ENCODE assay signal across 8 cellular contexts in genomic region chrX:14872851-14873675, GRCh38. TPM values are rescaled to one million over a fixed set of nuclear protein-coding genes. Genes with fewer than 3 reads are reported as not detected.
DNase-seq lines count a peak whose midpoint lies in the region; ATAC-seq, FAIRE-seq and TF ChIP-seq lines count a peak whose summit lies in the region.

TSS of gene FANCB (minus strand) at chrX:14873069. CDS start at chrX:14865510, 7,559 bp downstream.
TSS of gene MOSPD2 (plus strand) at chrX:14873421. CDS start at chrX:14873529, 108 bp downstream.

- no TSS peak for BruUV-seq in GM12878 (replicated peaks; lab: Mats Ljungman, UMichigan)

- H3K9me3 ChIP-seq in GM12878 (replicated peaks; ENCODE audit: control insufficient read depth, insufficient read depth, low read length) = no peaks in the 10 kb centered on the region

- no peak for TF ChIP-seq CTCF in 22Rv1 (IDR thresholded peaks at IDR 0.05)
- no peak for TF ChIP-seq CTCF in GM12878 (IDR thresholded peaks at IDR 0.05 in 2 of 3, conservative IDR thresholded peaks at IDR 0.05 in 1 of 3; ENCODE audit: control insufficient read depth in 2 of 3, extremely low read depth in 1 of 3, insufficient read depth in 1 of 3, low read depth in 3 of 3, low read length in 3 of 3)

- WGBS in GM12878 (ENCODE audit: insufficient coverage, insufficient replicate concordance, low lambda C conversion rate, missing lambda C conversion rate) = 24% methylated on average over 65 of the region's 78 CpGs

- peak; percentile 87 for FAIRE-seq in GM12878 (lab: Jason Lieb, UNC)

- peak; percentile 94 for ATAC-seq in GM18519 (IDR thresholded peaks at IDR 0.05; ENCODE audit: low FRiP score, unreplicated experiment)
- ATAC-seq in HG03045 (IDR thresholded peaks at IDR 0.05; ENCODE audit: unreplicated experiment) = peak; percentile 98
- ATAC-seq in GM12878 = peak; percentile 97

- intact Hi-C loops in GM12878 (cut with micrococcal nuclease; ENCODE audit: unreplicated experiment) = loop anchor here (5.0 to 10.0 kb wide), 2 partner anchors 272 to 1141 kb away; partner anchors contain the start of genes OFD1 and TRAPPC2

- POLR2A ChIA-PET in GM12878 (lab: Charles Lee) = interaction anchor here (1.0 to 1.1 kb wide), 3 partner anchors 13 to 61 kb away, joined by 3 read pairs; no protein-coding TSS in a partner anchor

- peaks cover 18% of the 10 kb centered on the region for H3K79me2 ChIP-seq in GM12878 (ENCODE audit: control insufficient read depth, insufficient read depth, low read length)

- in situ Hi-C loops in GM12878 (cut with MboI) = no loop called here

- DNase-seq in NCI-H2081 treated with DMSO at 0.1 percent for 48 hours (lab: John Stamatoyannopoulos, UW) (peak; percentile 66), T1000 (lab: John Stamatoyannopoulos, UW) (peak; percentile 88), GM12878 (ENCODE audit: low read depth, low spot score) (peak; percentile 73), hippocampal formation (lab: John Stamatoyannopoulos, UW) (peak; percentile 90 to 91), retina (peak; percentile 85)

- H3K27ac ChIP-seq in 22Rv1 (peak within 1 kb of the TSS; percentile 52), GM12878 (ENCODE audit: control insufficient read depth, insufficient read depth) (peak within 1 kb of the TSS; percentile 69)

- no peak for TF ChIP-seq EP300 in GM12878 (IDR thresholded peaks at IDR 0.05; ENCODE audit: borderline replicate concordance in 1 of 2, control insufficient read depth in 1 of 2, low read depth in 2 of 2, low read length in 2 of 2)

- no peaks in the 10 kb centered on the region for H3K27me3 ChIP-seq in GM12878 (replicated peaks in 1 of 2; ENCODE audit: control insufficient read depth in 2 of 2, insufficient read depth in 2 of 2, low read length in 1 of 2)

- peak within 1 kb of the TSS; percentile 77 for H3K9ac ChIP-seq in GM12878 (ENCODE audit: control insufficient read depth, insufficient read depth, low read length)

- no peaks in the 10 kb centered on the region for H3K36me3 ChIP-seq in GM12878 (ENCODE audit: control insufficient read depth in 2 of 2, insufficient read depth in 2 of 2, low read length in 1 of 2)

- H3K4me1 ChIP-seq in GM12878 (ENCODE audit: control insufficient read depth, insufficient read depth, low read length) = no peaks in the 10 kb centered on the region

- peak; percentile 74 for TF ChIP-seq POLR2A in GM12878 (IDR thresholded peaks at IDR 0.05; ENCODE audit: low read depth, low read length)

- peak within 1 kb of the TSS; percentile 73 for H3K4me3 ChIP-seq in GM12878

- peak within 1 kb of the TSS; percentile 79 for H3K4me2 ChIP-seq in GM12878 (ENCODE audit: control insufficient read depth, insufficient read depth)

- TF ChIP-seq RAD21 in GM12878 (IDR thresholded peaks at IDR 0.05; ENCODE audit: insufficient read depth, low read depth, low read length) = no peak

- RAD21 ChIA-PET in GM12878 (lab: Charles Lee; ENCODE audit: unreplicated experiment) = interaction anchor here (0.9 to 1.1 kb wide), 2 partner anchors 10 to 12 kb away, joined by 3 to 7 read pairs; no protein-coding TSS in a partner anchor

- CTCF ChIA-PET in GM12878 (lab: Yijun Ruan, JAX) = no interaction called here

- peak within 1 kb of the TSS; percentile 86 for H2AFZ ChIP-seq in GM12878 (ENCODE audit: control insufficient read depth, low read depth, low read length)

- SMC1A ChIA-PET in GM12878 (lab: Charles Lee; ENCODE audit: uncharacterized antibody, unreplicated experiment) = interaction anchor here (1.0 kb wide), 1 partner anchor 368 kb away, joined by 3 read pairs; no protein-coding TSS in a partner anchor

- no peaks in the 10 kb centered on the region for H4K20me1 ChIP-seq in GM12878 (ENCODE audit: control insufficient read depth, insufficient read depth)

TF ChIP-seq in GM12878, 131 proteins besides CTCF, POLR2A, EP300 and RAD21 (continues in another document):
- TF ChIP-seq NBN (IDR thresholded peaks at IDR 0.05) = no peak
- peak; percentile 22; the same call in 1 of the 2 replicates for TF ChIP-seq TAF1 (IDR thresholded peaks at IDR 0.05; ENCODE audit: borderline replicate concordance, low read depth, low read length)
- peak; percentile 31 for TF ChIP-seq SP1 (IDR thresholded peaks at IDR 0.05; ENCODE audit: low read depth, low read length)
- 0 out of 2 replicates have a peak, but pooled peaks have one; percentile 17 for TF ChIP-seq HCFC1 (IDR thresholded peaks at IDR 0.05; ENCODE audit: low read length)
- TF ChIP-seq LARP7 (IDR thresholded peaks at IDR 0.05) = no peak
- TF ChIP-seq NR2F1 (conservative IDR thresholded peaks at IDR 0.05) = no peak
- TF ChIP-seq RUNX3 (IDR thresholded peaks at IDR 0.05; ENCODE audit: low read length) = peak; percentile 20; the same call in 1 of the 2 replicates
- no peak for TF ChIP-seq POU2F2 (IDR thresholded peaks at IDR 0.05; ENCODE audit: borderline replicate concordance, low read depth, low read length)
- TF ChIP-seq ZNF622 (IDR thresholded peaks at IDR 0.05) = no peak
- no peak for TF ChIP-seq TCF7 (IDR thresholded peaks at IDR 0.05; ENCODE audit: borderline replicate concordance)
- peak; percentile 18; the same call in 1 of the 2 replicates for TF ChIP-seq TCF12 (IDR thresholded peaks at IDR 0.05; ENCODE audit: low read depth, low read length)
- TF ChIP-seq ZBTB40 (IDR thresholded peaks at IDR 0.05; ENCODE audit: borderline replicate concordance) = peak; percentile 17; the same call in 1 of the 2 replicates
- 0 out of 2 replicates have a peak, but pooled peaks have one; percentile 55 for TF ChIP-seq HDGF (IDR thresholded peaks at IDR 0.05)
- TF ChIP-seq CREB1 (IDR thresholded peaks at IDR 0.05; ENCODE audit: low read depth) = peak; percentile 56

RNA-seq across cellular contexts. Expression of gene FANCB, which starts in this region (rescaled TPM):
- 47.8 and 58.1 TPM in 2 replicates for total RNA-seq in GM12878 (2013; cell fraction: nucleolus; rRNA removed)
- 6.4 and 9.9 TPM in 2 replicates for total RNA-seq in GM12878 (2014; rRNA removed)
- total RNA-seq in GM12878 (2014; rRNA removed; fragmentation: Illumina TruSeq; extraction: Trizol) = 9.3 and 10.2 TPM in 2 replicates
- 6.6 TPM in 2 replicates for total RNA-seq in GM12878 (2021)
- 0.92 TPM for polyA plus RNA-seq in GM12878 (2011; ENCODE audit: low read depth)
- polyA plus RNA-seq in GM12878 (2011; rRNA removed) = 8.7 and 15.4 TPM in 2 replicates
- 1.9 and 2.2 TPM in 2 replicates for polyA plus RNA-seq in GM12878 (2011; cell fraction: cytosol; rRNA removed)
- polyA plus RNA-seq in GM12878 (2011; cell fraction: nucleus; rRNA removed) = 10.8 and 11.0 TPM in 2 replicates
- 1.6 and 2.5 TPM in 2 replicates for polyA plus RNA-seq in GM12878 (2012)
- polyA plus RNA-seq in GM12878 (2014; fragmentation: Illumina TruSeq; extraction: Trizol) = 7.3 and 10.6 TPM in 2 replicates
- polyA plus RNA-seq in GM12878 (2014; fragmentation: Nextera tagmentation; extraction: Ambion mirVana) = 10 to 100 TPM in 1 of 2 experiments, 1 to 10 TPM in 1; 9.3 to 14.6 TPM
- polyA plus RNA-seq in GM12878 (2014; rRNA removed) = 3.0 and 3.4 TPM in 2 replicates
- polyA plus RNA-seq in GM12878 (2016; fragmentation: Nextera tagmentation; extraction: Ambion mirVana) = 10 to 100 TPM in 1 of 2 experiments, 1 to 10 TPM in 1; 8.0 to 12.7 TPM
- 11.6 and 17.5 TPM in 2 replicates for polyA minus RNA-seq in GM12878 (2011; rRNA and poly(A)+ RNA removed)
- polyA minus RNA-seq in GM12878 (2011; cell fraction: cytosol; rRNA and poly(A)+ RNA removed) = 2.5 and 3.6 TPM in 2 replicates
- polyA minus RNA-seq in GM12878 (2011; cell fraction: nucleus; rRNA and poly(A)+ RNA removed) = 21.9 and 35.5 TPM in 2 replicates

RNA-seq across cellular contexts. Expression of gene MOSPD2, which starts in this region (rescaled TPM):
- 65.2 and 76.6 TPM in 2 replicates for total RNA-seq in GM12878 (2013; cell fraction: nucleolus; rRNA removed)
- total RNA-seq in GM12878 (2014; rRNA removed) = 6.5 and 8.3 TPM in 2 replicates
- 7.5 and 7.7 TPM in 2 replicates for total RNA-seq in GM12878 (2014; rRNA removed; fragmentation: Illumina TruSeq; extraction: Trizol)
- total RNA-seq in GM12878 (2021) = 5.8 and 7.7 TPM in 2 replicates
- polyA plus RNA-seq in GM12878 (2011; ENCODE audit: low read depth) = 1.4 TPM
- polyA plus RNA-seq in GM12878 (2011; rRNA removed) = 14.7 and 22.4 TPM in 2 replicates
- 3.9 and 5.5 TPM in 2 replicates for polyA plus RNA-seq in GM12878 (2011; cell fraction: cytosol; rRNA removed)
- polyA plus RNA-seq in GM12878 (2011; cell fraction: nucleus; rRNA removed) = 11.5 and 13.1 TPM in 2 replicates
- polyA plus RNA-seq in GM12878 (2012) = 2.9 and 5.6 TPM in 2 replicates
- polyA plus RNA-seq in GM12878 (2014; fragmentation: Illumina TruSeq; extraction: Trizol) = 7.4 and 10.4 TPM in 2 replicates
- polyA plus RNA-seq in GM12878 (2014; fragmentation: Nextera tagmentation; extraction: Ambion mirVana) = 1 to 10 TPM; 4.9 to 6.2 TPM
- 3.3 and 5.1 TPM in 2 replicates for polyA plus RNA-seq in GM12878 (2014; rRNA removed)
- polyA plus RNA-seq in GM12878 (2016; fragmentation: Nextera tagmentation; extraction: Ambion mirVana) = 1 to 10 TPM; 7.6 to 8.6 TPM
- polyA minus RNA-seq in GM12878 (2011; rRNA and poly(A)+ RNA removed) = 24.2 and 29.6 TPM in 2 replicates
- polyA minus RNA-seq in GM12878 (2011; cell fraction: cytosol; rRNA and poly(A)+ RNA removed) = 5.6 and 6.1 TPM in 2 replicates
- polyA minus RNA-seq in GM12878 (2011; cell fraction: nucleus; rRNA and poly(A)+ RNA removed) = 41.3 and 45.4 TPM in 2 replicates

Comparison
In these comparisons a context has a peak if more than half of its experiments do, and no peak if none do; other contexts are left out.
1. Peak in every context shown above with its lines: DNase-seq, ATAC-seq, H3K4me3 ChIP-seq and H3K27ac ChIP-seq.